ENCODE assay signal across 14 cellular contexts in the genomic region with DNA sequence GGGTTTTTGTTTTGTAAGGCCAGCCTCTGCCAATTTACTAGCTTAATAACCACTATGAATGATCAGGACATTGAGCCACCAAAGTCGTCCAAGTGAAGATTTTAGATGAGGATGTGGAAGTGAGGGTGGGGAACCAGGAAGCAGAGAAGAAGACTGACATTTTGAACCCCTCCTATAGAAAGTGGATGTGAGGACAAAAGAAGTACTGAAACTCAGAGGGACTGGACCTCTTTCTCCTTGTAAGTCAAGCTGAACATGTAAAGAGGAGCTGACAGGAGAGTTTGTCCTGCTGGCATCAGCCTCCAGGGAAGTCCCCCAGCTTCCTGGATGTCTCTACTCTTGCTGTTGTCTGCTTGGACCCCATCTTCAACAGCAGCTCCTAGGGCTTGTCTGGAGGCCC.
DNase-seq lines count a peak whose midpoint lies in the region; ATAC-seq, FAIRE-seq and TF ChIP-seq lines count a peak whose summit lies in the region.
"Had no signal": no experiment of that assay in that cellular context is flagged by ENCODE, and none has a peak within 500 bp of the region (broad histone marks: within the 10 kb centered on the region; RNA-seq: fewer than 3 reads in every experiment).

No MANE protein-coding gene starts in this region.

- no peak overlapping the region for H3K4me2 ChIP-seq in GM12878 (ENCODE audit: control insufficient read depth, insufficient read depth)
- H3K4me2 ChIP-seq: A549 had no signal

- FAIRE-seq in GM12891 (lab: Jason Lieb, UNC) (no peak), GM12878 (lab: Jason Lieb, UNC) (no peak)
- FAIRE-seq: A549, GM19239 had no signal

- H3K27me3 ChIP-seq in GM12878 (replicated peaks in 1 of 2; ENCODE audit: control insufficient read depth in 2 of 2, insufficient read depth in 2 of 2, low read length in 1 of 2): no peaks in the 10 kb centered on the region

- H3K79me2 ChIP-seq in GM12878 (ENCODE audit: control insufficient read depth, insufficient read depth, low read length): 0 out of 2 replicates have a peak, but pooled peaks cover 1% of the 10 kb centered on the region

- peaks cover 37% of the 10 kb centered on the region for H3K4me1 Mint-ChIP-seq in nephron progenitor cell
- H3K4me1 Mint-ChIP-seq: CD4-positive, CD25-positive, alpha-beta regulatory T cell had no signal

- H3K27ac ChIP-seq in GM12878 (ENCODE audit: control insufficient read depth, insufficient read depth): peak overlapping the region; percentile 45; the same call in 1 of the 2 replicates
- H3K27ac ChIP-seq: A549 had no signal

- TF ChIP-seq POLR2A in GM12891 (IDR thresholded peaks at IDR 0.05; ENCODE audit: low read depth, low read length): no peak
- TF ChIP-seq POLR2A in GM12878 (IDR thresholded peaks at IDR 0.05; ENCODE audit: low read depth, low read length): no peak

- H3K9me3 Mint-ChIP-seq in nephron progenitor cell: peaks cover 10% of the 10 kb centered on the region

- no peaks in the 10 kb centered on the region; the same call in 2 of the 3 replicates for H3K9me3 ChIP-seq in GM12878 (replicated peaks; ENCODE audit: control insufficient read depth, insufficient read depth, low read length)
- H3K9me3 ChIP-seq: A549 had no signal

- TF ChIP-seq CTCF in GM12878 (IDR thresholded peaks at IDR 0.05 in 2 of 3, conservative IDR thresholded peaks at IDR 0.05 in 1 of 3; ENCODE audit: control insufficient read depth in 2 of 3, extremely low read depth in 1 of 3, insufficient read depth in 1 of 3, low read depth in 3 of 3, low read length in 3 of 3) (no peak), nephron progenitor cell (IDR thresholded peaks at IDR 0.05) (no peak)

- peaks cover 4% of the 10 kb centered on the region for H3K27me3 Mint-ChIP-seq in nephron progenitor cell (ENCODE audit: low read depth, poor library complexity)

- H4K20me1 ChIP-seq in GM12878 (ENCODE audit: control insufficient read depth, insufficient read depth): no peaks in the 10 kb centered on the region

- POLR2A ChIA-PET in GM12878 (lab: Charles Lee): interaction anchor here (0.6 to 1.2 kb wide), 2 partner anchors 19 to 22 kb away, joined by 3 read pairs; no protein-coding TSS in a partner anchor

- no TSS peak for BruUV-seq in GM12878 (replicated peaks; lab: Mats Ljungman, UMichigan)

- no peak for DNase-seq in GM12891 (ENCODE audit: insufficient read length, low spot score)
- no peak for DNase-seq in GM12878 (ENCODE audit: low read depth, low spot score)
- no peak for DNase-seq in nephron progenitor cell
- DNase-seq in superior temporal gyrus (ENCODE audit: extremely low spot score): no peak
- no peak for DNase-seq in NCI-H345 (lab: John Stamatoyannopoulos, UW)
- DNase-seq: CD4-positive, CD25-positive, alpha-beta regulatory T cell; DMS53; GF-D8; IMR-90; KBM-7 had no signal

- peaks cover 43% of the 10 kb centered on the region for H3K4me1 ChIP-seq in GM12878 (ENCODE audit: control insufficient read depth, insufficient read depth, low read length)
- H3K4me1 ChIP-seq: A549 had no signal

- intact Hi-C loops in GM12878 (cut with micrococcal nuclease; ENCODE audit: unreplicated experiment): no loop called here

- ATAC-seq in GM12878: no peak
- no peak for ATAC-seq in HG03342 (IDR thresholded peaks at IDR 0.05; ENCODE audit: unreplicated experiment)
- ATAC-seq: A549, HCT116 had no signal

- no peak for TF ChIP-seq EP300 in GM12878 (IDR thresholded peaks at IDR 0.05; ENCODE audit: borderline replicate concordance in 1 of 2, control insufficient read depth in 1 of 2, low read depth in 2 of 2, low read length in 2 of 2)

- CTCF ChIA-PET in GM12878 (lab: Yijun Ruan, JAX): interaction anchor here (0.6 to 3.2 kb wide), 3 partner anchors 11 to 34 kb away, joined by 3 to 15 read pairs (median 3); no protein-coding TSS in a partner anchor

- SMC1A ChIA-PET in GM12878 (lab: Charles Lee; ENCODE audit: uncharacterized antibody, unreplicated experiment): interaction anchor here (0.6 to 2.7 kb wide), 8 partner anchors 9 to 40 kb away, joined by 3 to 12 read pairs (median 4); no protein-coding TSS in a partner anchor

- in situ Hi-C loops in GM12878 (cut with MboI): no loop called here

- H2AFZ ChIP-seq in GM12878 (ENCODE audit: control insufficient read depth, low read depth, low read length): no peak overlapping the region

- 4% methylated on average over 1 of the region's 1 CpG for WGBS in GM12878 (ENCODE audit: insufficient coverage, insufficient replicate concordance, low lambda C conversion rate, missing lambda C conversion rate)

- peak overlapping the region; percentile 67 for H3K27ac Mint-ChIP-seq in nephron progenitor cell
- H3K27ac Mint-ChIP-seq: CD4-positive, CD25-positive, alpha-beta regulatory T cell had no signal

- RAD21 ChIA-PET in GM12878 (lab: Charles Lee; ENCODE audit: unreplicated experiment): interaction anchor here (1.0 to 2.4 kb wide), 4 partner anchors 22 to 40 kb away, joined by 3 to 10 read pairs (median 4); no protein-coding TSS in a partner anchor

- no peak for TF ChIP-seq RAD21 in GM12878 (IDR thresholded peaks at IDR 0.05; ENCODE audit: insufficient read depth, low read depth, low read length)

- H3K4me3 ChIP-seq in GM12878: no peak overlapping the region
- H3K4me3 ChIP-seq: A549 had no signal

- H3K36me3 ChIP-seq in GM12878 (ENCODE audit: control insufficient read depth in 2 of 2, insufficient read depth in 2 of 2, low read length in 1 of 2): no peaks in the 10 kb centered on the region

- no peak overlapping the region for H3K4me3 Mint-ChIP-seq in nephron progenitor cell
- H3K4me3 Mint-ChIP-seq: CD4-positive, CD25-positive, alpha-beta regulatory T cell had no signal

- H3K36me3 Mint-ChIP-seq in nephron progenitor cell (ENCODE audit: low read depth): no peaks in the 10 kb centered on the region
- H3K36me3 Mint-ChIP-seq: CD4-positive, CD25-positive, alpha-beta regulatory T cell had no signal

- H3K9ac ChIP-seq in GM12878 (ENCODE audit: control insufficient read depth, insufficient read depth, low read length): no peak overlapping the region

TF ChIP-seq in GM12891, 5 proteins besides CTCF, POLR2A, EP300 and RAD21:
- TF ChIP-seq PAX5 (IDR thresholded peaks at IDR 0.05; ENCODE audit: insufficient read depth, low read length, severe bottlenecking) (no peak), SPI1 (IDR thresholded peaks at IDR 0.05; ENCODE audit: low read depth, low read length) (peak; percentile 64)
TF ChIP-seq in GM12891: peak in this region for 1.

TF ChIP-seq in GM12878, 131 proteins besides CTCF, POLR2A, EP300 and RAD21:
- no peak for TF ChIP-seq SMAD5 (IDR thresholded peaks at IDR 0.05; ENCODE audit: low read depth)
- TF ChIP-seq EED (IDR thresholded peaks at IDR 0.05; ENCODE audit: low read depth): peak; percentile 52; the same call in 1 of the 2 replicates
